ENCODE assay signal across 9 cellular contexts in the genomic region with DNA sequence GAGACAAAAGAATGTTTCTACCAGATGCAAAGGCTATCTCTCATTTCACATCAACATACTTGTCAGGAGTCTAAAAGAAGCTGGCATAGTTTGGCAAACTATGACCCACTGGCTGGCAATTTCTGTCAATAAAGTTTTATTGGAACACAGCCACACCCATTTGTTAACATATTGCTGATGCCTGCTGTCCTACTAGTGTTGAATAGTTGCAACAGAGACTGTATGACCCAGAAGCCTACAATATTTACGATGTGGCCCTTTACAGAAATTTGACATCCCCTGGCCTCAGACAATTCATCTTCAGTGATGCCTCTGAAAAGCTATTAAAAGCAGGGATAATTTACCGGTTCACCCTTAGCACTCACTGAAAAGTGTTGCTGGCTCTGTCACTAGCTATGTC.
DNase-seq lines count a peak whose midpoint lies in the region; ATAC-seq and TF ChIP-seq lines count a peak whose summit lies in the region.
"Had no signal": no experiment of that assay in that cellular context is flagged by ENCODE, and none has a peak within 500 bp of the region (broad histone marks: within the 10 kb centered on the region; RNA-seq: fewer than 3 reads in every experiment).

No MANE protein-coding gene starts in this region.

- peaks cover 100% of the 10 kb centered on the region for H3K36me3 Mint-ChIP-seq in nephron progenitor cell (ENCODE audit: low read depth)

- H3K4me3 ChIP-seq in right atrium auricular region (peak overlapping the region; percentile 13 to 15), uterus (peak overlapping the region; percentile 16 to 66)

- H3K27ac ChIP-seq in right atrium auricular region (peak overlapping the region; percentile 97 to 98), cingulate gyrus (ENCODE audit: low read depth, low read length) (peak overlapping the region; percentile 75), uterus (peak overlapping the region; percentile 90 to 99)

- intact Hi-C loops in Right ventricle myocardium inferior (cut with DNase I), result loop anchor here (2.0 kb wide), 1 partner anchor 26 kb away; no protein-coding TSS in a partner anchor
- intact Hi-C loops in uterus (cut with DNase I; ENCODE audit: low total_unique reads), result no loop called here

- peaks cover 0 to 96% of the 10 kb centered on the region in 2 donors for H3K4me1 ChIP-seq in right atrium auricular region
- H3K4me1 ChIP-seq in uterus, result peaks cover 0 to 13% of the 10 kb centered on the region in 2 donors

- no peak for ATAC-seq in Right ventricle myocardium inferior
- no peak for ATAC-seq in GM18861 (IDR thresholded peaks at IDR 0.05; ENCODE audit: unreplicated experiment)

- H3K4me1 Mint-ChIP-seq in nephron progenitor cell, result peaks cover 79% of the 10 kb centered on the region

- TF ChIP-seq CTCF in right atrium auricular region (IDR thresholded peaks at IDR 0.05), result no peak
- no peak for TF ChIP-seq CTCF in nephron progenitor cell (IDR thresholded peaks at IDR 0.05)
- no peak for TF ChIP-seq CTCF in uterus (IDR thresholded peaks at IDR 0.05)

- H3K9me3 Mint-ChIP-seq in nephron progenitor cell, result peaks cover 34% of the 10 kb centered on the region

- H3K27me3 Mint-ChIP-seq in nephron progenitor cell (ENCODE audit: low read depth, poor library complexity), result no peaks in the 10 kb centered on the region

- H3K27me3 ChIP-seq in right atrium auricular region (no peaks in the 10 kb centered on the region), uterus (no peaks in the 10 kb centered on the region)

- peak overlapping the region; percentile 56 for H3K4me3 Mint-ChIP-seq in nephron progenitor cell

- TF ChIP-seq POLR2A in uterus (IDR thresholded peaks at IDR 0.05), result no peak

- DNase-seq in right atrium auricular region (ENCODE audit: low spot score) (no peak), Right ventricle myocardium inferior (ENCODE audit: missing footprints) (no peak), nephron progenitor cell (no peak), uterus (no peak), DMS79 (lab: John Stamatoyannopoulos, UW) (no peak), NCI-H187 treated with DMSO at 0.1 percent for 48 hours (lab: John Stamatoyannopoulos, UW) (no peak)
- DNase-seq: NCI-H1694 had no signal

- peaks cover 73% of the 10 kb centered on the region for H3K36me3 ChIP-seq in right atrium auricular region
- H3K36me3 ChIP-seq in uterus, result no peaks in the 10 kb centered on the region

- H3K9me3 ChIP-seq in right atrium auricular region (no peaks in the 10 kb centered on the region), uterus (no peaks in the 10 kb centered on the region)

- peak overlapping the region; percentile 95 for H3K27ac Mint-ChIP-seq in nephron progenitor cell
